In the genomic region with DNA sequence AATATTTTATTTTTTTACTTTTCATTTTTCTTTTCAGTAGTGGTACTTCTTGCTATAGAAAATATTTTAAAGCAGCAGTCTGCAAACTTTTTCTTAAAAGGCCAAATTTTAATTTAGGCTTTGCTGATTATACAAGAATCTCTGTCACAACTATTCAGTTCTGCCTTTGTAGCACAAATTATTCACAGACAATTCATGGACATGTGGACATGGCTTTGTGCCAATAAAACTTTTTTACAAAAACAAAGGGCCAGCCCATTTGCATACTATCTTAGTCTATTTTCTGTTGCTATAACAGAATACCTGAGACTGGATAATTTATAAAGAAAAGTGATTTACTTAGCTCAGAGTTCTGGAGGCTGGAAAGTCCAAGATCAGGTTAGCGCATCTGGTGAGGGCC, we compare ENCODE assay signal across 24 cellular contexts. TPM values are rescaled to one million over a fixed set of nuclear protein-coding genes. Genes with fewer than 3 reads are reported as not detected.
DNase-seq lines count a peak whose midpoint lies in the region; ATAC-seq, FAIRE-seq and TF ChIP-seq lines count a peak whose summit lies in the region.
"Had no signal": no experiment of that assay in that cellular context is flagged by ENCODE, and none has a peak within 500 bp of the region (broad histone marks: within the 10 kb centered on the region; RNA-seq: fewer than 3 reads in every experiment).

No MANE protein-coding gene starts in this region.

- no peak for ATAC-seq in K562
- ATAC-seq in sciatic nerve: no peak

- peaks cover 0 to 2% (median 0%) of the 10 kb centered on the region in 5 donors for H3K9me3 Mint-ChIP-seq in CD8-positive, alpha-beta memory T cell
- no peaks in the 10 kb centered on the region for H3K9me3 Mint-ChIP-seq in activated T-helper 2 cell treated with anti-CD3 and anti-CD28 coated beads, Interferon-gamma antibody, Interleukin-2, Interleukin-4, amounts not matched to agents 10 μg/mL and 5 μg/mL and 100 μg/mL, durations not matched to agents 14 hours and 24 hours and 36 hours
- H3K9me3 Mint-ChIP-seq: CD4-positive, alpha-beta memory T cell; CD4-positive, CD25-positive, alpha-beta regulatory T cell had no signal

- WGBS in K562 (ENCODE audit: insufficient coverage, low coverage, missing lambda C conversion rate): 80% methylated on average over 1 of the region's 1 CpG

- peak; percentile 2 for DNase-seq in DMS 273 (lab: John Stamatoyannopoulos, UW; ENCODE audit: unreplicated experiment)
- DNase-seq in DMS 273 treated with DMSO at 0.1 percent for 48 hours (lab: John Stamatoyannopoulos, UW): no peak
- DNase-seq in K562 (ENCODE audit: extremely low read depth in 1 of 4, low spot score in 3 of 4): no peak
- DNase-seq in dermis microvascular lymphatic vessel endothelial cell (ENCODE audit: low read depth in 2 of 2): peak; percentile 30 to 52
- DNase-seq in CD8-positive, alpha-beta memory T cell: no peak
- no peak for DNase-seq in sciatic nerve (ENCODE audit: low spot score)
- no peak for DNase-seq in activated T-helper 2 cell treated with anti-CD3 and anti-CD28 coated beads, Interferon-gamma antibody, Interleukin-2, Interleukin-4, amounts not matched to agents 10 μg/mL and 5 μg/mL and 100 μg/mL, durations not matched to agents 14 hours and 24 hours and 36 hours (ENCODE audit: low spot score)
- DNase-seq: ACHN; BE2C; C1 segment of cervical spinal cord; Caco-2; Calu3; CD4-positive, alpha-beta memory T cell; CD4-positive, CD25-positive, alpha-beta regulatory T cell; DMS79 treated with DMSO at 0.1 percent for 48 hours; EL; GF-D8 had no signal

- H3K9ac ChIP-seq in K562 (ENCODE audit: insufficient read depth in 1 of 2, low read depth in 2 of 2, low read length in 2 of 2): no peak overlapping the region
- H3K9ac ChIP-seq: BLaER1 had no signal

- TF ChIP-seq CTCF in K562 (IDR thresholded peaks at IDR 0.05 in 2 of 3, conservative IDR thresholded peaks at IDR 0.05 in 1 of 3; ENCODE audit: insufficient read depth in 2 of 3, low read depth in 1 of 3, low read length in 3 of 3): no peak

- no peak overlapping the region for H3K27ac Mint-ChIP-seq in CD8-positive, alpha-beta memory T cell
- no peak overlapping the region for H3K27ac Mint-ChIP-seq in activated T-helper 2 cell treated with anti-CD3 and anti-CD28 coated beads, Interferon-gamma antibody, Interleukin-2, Interleukin-4, amounts not matched to agents 10 μg/mL and 5 μg/mL and 100 μg/mL, durations not matched to agents 14 hours and 24 hours and 36 hours
- H3K27ac Mint-ChIP-seq: CD14-positive monocyte had no signal

- POLR2A ChIA-PET in K562 (lab: Yijun Ruan, JAX): interaction anchor here (0.7 kb wide), 1 partner anchor 37 kb away, joined by 3 read pairs; no protein-coding TSS in a partner anchor
- POLR2A ChIA-PET in CD8-positive, alpha-beta memory T cell (lab: Charles Lee): no interaction called here

- no peaks in the 10 kb centered on the region for H3K27me3 Mint-ChIP-seq in CD8-positive, alpha-beta memory T cell
- peaks cover 9% of the 10 kb centered on the region for H3K27me3 Mint-ChIP-seq in activated T-helper 2 cell treated with anti-CD3 and anti-CD28 coated beads, Interferon-gamma antibody, Interleukin-2, Interleukin-4, amounts not matched to agents 10 μg/mL and 5 μg/mL and 100 μg/mL, durations not matched to agents 14 hours and 24 hours and 36 hours (ENCODE audit: low read depth)
- H3K27me3 Mint-ChIP-seq: CD4-positive, CD25-positive, alpha-beta regulatory T cell had no signal

- H3K27ac ChIP-seq in K562 (ENCODE audit: extremely low read depth, low read depth, low read length): no peak overlapping the region
- H3K27ac ChIP-seq in CD8-positive, alpha-beta memory T cell (ENCODE audit: low read depth, low read length): no peak overlapping the region
- H3K27ac ChIP-seq: 22Rv1, BLaER1 had no signal

- no peaks in the 10 kb centered on the region for H3K27me3 ChIP-seq in K562 (ENCODE audit: control insufficient read depth in 2 of 2, insufficient read depth in 2 of 2, low read length in 2 of 2)
- H3K27me3 ChIP-seq in CD8-positive, alpha-beta memory T cell (ENCODE audit: insufficient read depth, low read length, poor library complexity, severe bottlenecking): no peaks in the 10 kb centered on the region
- H3K27me3 ChIP-seq: BE2C, BLaER1 had no signal

- no peaks in the 10 kb centered on the region for H4K20me1 ChIP-seq in K562 (replicated peaks; ENCODE audit: control insufficient read depth, insufficient read depth, low read length)
- H4K20me1 ChIP-seq: BLaER1 had no signal

- no peaks in the 10 kb centered on the region for H3K9me1 ChIP-seq in K562 (ENCODE audit: control insufficient read depth, insufficient read depth, low read length)

- CTCF ChIA-PET in K562 (lab: Yijun Ruan, JAX; ENCODE audit: low intra/inter-chr PET ratio): no interaction called here
- CTCF ChIA-PET in CD8-positive, alpha-beta memory T cell (lab: Charles Lee): no interaction called here

- FAIRE-seq in G401.6 (lab: Jason Lieb, UNC) (peak; percentile 64), K562 (lab: Jason Lieb, UNC) (no peak)
- FAIRE-seq: D721Med, GM12891, GM19239 had no signal

- in situ Hi-C loops in K562 (cut with MboI): no loop called here

- no peaks in the 10 kb centered on the region for H3K4me1 Mint-ChIP-seq in CD8-positive, alpha-beta memory T cell
- peaks cover 8% of the 10 kb centered on the region for H3K4me1 Mint-ChIP-seq in activated T-helper 2 cell treated with anti-CD3 and anti-CD28 coated beads, Interferon-gamma antibody, Interleukin-2, Interleukin-4, amounts not matched to agents 10 μg/mL and 5 μg/mL and 100 μg/mL, durations not matched to agents 14 hours and 24 hours and 36 hours (ENCODE audit: low read depth)
- H3K4me1 Mint-ChIP-seq: CD4-positive, alpha-beta memory T cell; CD4-positive, CD25-positive, alpha-beta regulatory T cell had no signal

- no peaks in the 10 kb centered on the region for H3K9me3 ChIP-seq in K562 (replicated peaks; ENCODE audit: control insufficient read depth, insufficient read depth, low read depth, low read length)
- H3K9me3 ChIP-seq in CD8-positive, alpha-beta memory T cell (ENCODE audit: low read length): no peaks in the 10 kb centered on the region
- H3K9me3 ChIP-seq: BE2C, BLaER1, Caco-2 had no signal

- intact Hi-C loops in K562 (cut with micrococcal nuclease): no loop called here
- intact Hi-C loops in sciatic nerve (cut with DNase I): no loop called here
- intact Hi-C loops in activated T-helper 2 cell treated with anti-CD3 and anti-CD28 coated beads, Interferon-gamma antibody, Interleukin-2, Interleukin-4, amounts not matched to agents 10 μg/mL and 5 μg/mL and 100 μg/mL, durations not matched to agents 14 hours and 24 hours and 36 hours (cut with micrococcal nuclease): no loop called here

- no TSS peak for BruUV-seq in K562 (replicated peaks; lab: Mats Ljungman, UMichigan)

- peaks cover 0 to 2% (median 1%) of the 10 kb centered on the region in 3 donors for H3K36me3 Mint-ChIP-seq in CD8-positive, alpha-beta memory T cell
- peaks cover 2% of the 10 kb centered on the region for H3K36me3 Mint-ChIP-seq in activated T-helper 2 cell treated with anti-CD3 and anti-CD28 coated beads, Interferon-gamma antibody, Interleukin-2, Interleukin-4, amounts not matched to agents 10 μg/mL and 5 μg/mL and 100 μg/mL, durations not matched to agents 14 hours and 24 hours and 36 hours (ENCODE audit: low read depth)
- H3K36me3 Mint-ChIP-seq: CD4-positive, CD25-positive, alpha-beta regulatory T cell had no signal

- H3K79me2 ChIP-seq in K562 (ENCODE audit: control insufficient read depth, insufficient read depth, low read length): no peaks in the 10 kb centered on the region

- no peak overlapping the region for H3K4me3 ChIP-seq in K562
- no peak overlapping the region for H3K4me3 ChIP-seq in CD8-positive, alpha-beta memory T cell (ENCODE audit: low read length)
- H3K4me3 ChIP-seq: BLaER1 had no signal

- no peak for TF ChIP-seq POLR2A in K562 (conservative IDR thresholded peaks at IDR 0.05)

- no peak overlapping the region for H2AFZ ChIP-seq in K562 (ENCODE audit: low read depth, low read length)

- no peaks in the 10 kb centered on the region for H3K36me3 ChIP-seq in K562 (ENCODE audit: control insufficient read depth, insufficient read depth, low read length)
- no peaks in the 10 kb centered on the region for H3K36me3 ChIP-seq in CD8-positive, alpha-beta memory T cell (ENCODE audit: insufficient read depth, low read length)
- H3K36me3 ChIP-seq: BE2C had no signal

- TF ChIP-seq EP300 in K562 (IDR thresholded peaks at IDR 0.05; ENCODE audit: low read length): no peak

- no peak for TF ChIP-seq RAD21 in K562 (CRISPR knock-in tag; conservative IDR thresholded peaks at IDR 0.05 in 1 of 2, IDR thresholded peaks at IDR 0.05 in 1 of 2)

- no peak overlapping the region for H3K4me2 ChIP-seq in K562 (ENCODE audit: insufficient read depth, low read length)
- H3K4me2 ChIP-seq: BLaER1 had no signal

- no peaks in the 10 kb centered on the region for H3K4me1 ChIP-seq in K562 (replicated peaks in 1 of 2; ENCODE audit: control insufficient read depth in 2 of 2, insufficient read depth in 2 of 2, low read length in 2 of 2)
- no peaks in the 10 kb centered on the region for H3K4me1 ChIP-seq in CD8-positive, alpha-beta memory T cell (ENCODE audit: insufficient read depth, low read length)
- H3K4me1 ChIP-seq: BE2C had no signal

- H3K4me3 Mint-ChIP-seq in CD8-positive, alpha-beta memory T cell: no peak overlapping the region
- no peak overlapping the region for H3K4me3 Mint-ChIP-seq in activated T-helper 2 cell treated with anti-CD3 and anti-CD28 coated beads, Interferon-gamma antibody, Interleukin-2, Interleukin-4, amounts not matched to agents 10 μg/mL and 5 μg/mL and 100 μg/mL, durations not matched to agents 14 hours and 24 hours and 36 hours (ENCODE audit: low read depth)
- H3K4me3 Mint-ChIP-seq: CD14-positive monocyte; CD4-positive, alpha-beta memory T cell; CD4-positive, CD25-positive, alpha-beta regulatory T cell had no signal

RNA-seq across cellular contexts. Expression of gene LLPH, which starts 17.1 kb away (rescaled TPM):
- total RNA-seq in K562 (2011; cell fraction: chromatin; rRNA removed; ENCODE audit: low replicate concordance): 3.1 and 10.4 TPM in 2 replicates
- 1.6 and 2.5 TPM in 2 replicates for total RNA-seq in K562 (2011; cell fraction: nucleolus; rRNA removed)
- total RNA-seq in K562 (2011; cell fraction: nucleoplasm; rRNA removed): 2.7 and 5.6 TPM in 2 replicates
- 19.1 and 22.6 TPM in 2 replicates for total RNA-seq in K562 (2014; rRNA removed)
- 59.6 and 74.3 TPM in 2 replicates for total RNA-seq in K562 (2014; rRNA removed; fragmentation: Illumina TruSeq; extraction: Trizol)
- 58.5 and 65.5 TPM in 2 replicates for total RNA-seq in K562 (2015; rRNA removed; fragmentation: Illumina TruSeq; extraction: Trizol)
- total RNA-seq in K562 (2021): 26.3 and 27.8 TPM in 2 replicates
- 14.1 and 23.9 TPM in 2 replicates for polyA plus RNA-seq in K562 (2011; rRNA removed)
- polyA plus RNA-seq in K562 (2011; cell fraction: cytosol; rRNA removed): 2.1 and 4.8 TPM in 2 replicates
- polyA plus RNA-seq in K562 (2011; cell fraction: nucleus; rRNA removed): 1.9 and 2.5 TPM in 2 replicates
- polyA plus RNA-seq in K562 (2012): 27.5 and 58.5 TPM in 2 replicates
- 62.1 and 72.0 TPM in 2 replicates for polyA plus RNA-seq in K562 (2014; fragmentation: Illumina TruSeq; extraction: Trizol)
- polyA plus RNA-seq in K562 (2014; fragmentation: Nextera tagmentation; extraction: Ambion mirVana): 10 to 100 TPM; 67.4 to 87.3 TPM
- polyA plus RNA-seq in K562 (2014; rRNA removed): 41.0 and 48.7 TPM in 2 replicates
- polyA minus RNA-seq in K562 (2011; rRNA and poly(A)+ RNA removed): 8.3 and 11.9 TPM in 2 replicates
- 0.64 and 4.3 TPM in 2 replicates for polyA minus RNA-seq in K562 (2011; cell fraction: cytosol; rRNA and poly(A)+ RNA removed)
- 2.2 and 4.0 TPM in 2 replicates for polyA minus RNA-seq in K562 (2011; cell fraction: nucleus; rRNA and poly(A)+ RNA removed)
- total RNA-seq in dermis microvascular lymphatic vessel endothelial cell: 1.9 TPM in 2 replicates
- 10 to 100 TPM; 45.7 to 47.7 TPM for total RNA-seq in CD8-positive, alpha-beta memory T cell
- polyA plus RNA-seq in CD8-positive, alpha-beta memory T cell: 49.3 TPM
- total RNA-seq in sciatic nerve: 21.4 TPM
- total RNA-seq in activated T-helper 2 cell treated with anti-CD3 and anti-CD28 coated beads, Interferon-gamma antibody, Interleukin-2, Interleukin-4, amounts not matched to agents 10 μg/mL and 5 μg/mL and 100 μg/mL, durations not matched to agents 14 hours and 24 hours and 36 hours: 31.0 and 33.7 TPM in 2 replicates

RNA-seq across cellular contexts. Expression of gene TMBIM4, which starts 56.3 kb away (rescaled TPM):
- 23.3 and 47.4 TPM in 2 replicates for total RNA-seq in K562 (2011; cell fraction: chromatin; rRNA removed; ENCODE audit: low replicate concordance)
- 18.2 and 23.0 TPM in 2 replicates for total RNA-seq in K562 (2011; cell fraction: nucleolus; rRNA removed)
- 38.8 and 43.1 TPM in 2 replicates for total RNA-seq in K562 (2011; cell fraction: nucleoplasm; rRNA removed)
- total RNA-seq in K562 (2014; rRNA removed) (18.6 and 19.5 TPM in 2 replicates), K562 (2014; rRNA removed; fragmentation: Illumina TruSeq; extraction: Trizol) (49.8 and 57.5 TPM in 2 replicates), K562 (2015; rRNA removed; fragmentation: Illumina TruSeq; extraction: Trizol) (46.1 and 50.0 TPM in 2 replicates), K562 (2021) (41.2 and 46.5 TPM in 2 replicates), dermis microvascular lymphatic vessel endothelial cell (60.2 and 79.5 TPM in 2 replicates), sciatic nerve (99.3 TPM)
- polyA plus RNA-seq in K562 (2011; rRNA removed) (53.9 and 67.4 TPM in 2 replicates), K562 (2014; fragmentation: Illumina TruSeq; extraction: Trizol) (49.7 and 70.1 TPM in 2 replicates), K562 (2014; fragmentation: Nextera tagmentation; extraction: Ambion mirVana) (100 to 1,000 TPM; 231 to 272 TPM), K562 (2014; rRNA removed) (61.8 and 104 TPM in 2 replicates)
- 94.3 and 145 TPM in 2 replicates for polyA plus RNA-seq in K562 (2011; cell fraction: cytosol; rRNA removed)
- polyA plus RNA-seq in K562 (2011; cell fraction: nucleus; rRNA removed): 17.7 and 30.5 TPM in 2 replicates
- polyA plus RNA-seq in K562 (2012): 55.8 and 57.5 TPM in 2 replicates
- 27.7 and 28.5 TPM in 2 replicates for polyA minus RNA-seq in K562 (2011; rRNA and poly(A)+ RNA removed)
- polyA minus RNA-seq in K562 (2011; cell fraction: cytosol; rRNA and poly(A)+ RNA removed): 5.2 and 24.5 TPM in 2 replicates
- polyA minus RNA-seq in K562 (2011; cell fraction: nucleus; rRNA and poly(A)+ RNA removed): 4.6 and 15.3 TPM in 2 replicates
- total RNA-seq in CD8-positive, alpha-beta memory T cell: 10 to 100 TPM; 59.8 to 60.0 TPM
- 307 TPM for polyA plus RNA-seq in CD8-positive, alpha-beta memory T cell
- total RNA-seq in activated T-helper 2 cell treated with anti-CD3 and anti-CD28 coated beads, Interferon-gamma antibody, Interleukin-2, Interleukin-4, amounts not matched to agents 10 μg/mL and 5 μg/mL and 100 μg/mL, durations not matched to agents 14 hours and 24 hours and 36 hours: 62.4 and 75.0 TPM in 2 replicates

Comparison
In these comparisons a context has a peak if more than half of its experiments do, and no peak if none do; other contexts are left out.
1. DNase-seq: peak in DMS 273 (single experiment) and dermis microvascular lymphatic vessel endothelial cell (2 of 2); none in DMS 273 treated with DMSO at 0.1 percent for 48 hours (single experiment), K562 (0 of 4), CD8-positive, alpha-beta memory T cell (0 of 5), sciatic nerve (single experiment) and activated T-helper 2 cell treated with anti-CD3 and anti-CD28 coated beads, Interferon-gamma antibody, Interleukin-2, Interleukin-4, amounts not matched to agents 10 μg/mL and 5 μg/mL and 100 μg/mL, durations not matched to agents 14 hours and 24 hours and 36 hours (single experiment).